In genomic region chr1:200740291-200741212, GRCh38 we compare ENCODE assay signal across 8 cellular contexts. TPM values are rescaled to one million over a fixed set of nuclear protein-coding genes. Genes with fewer than 3 reads are reported as not detected.
DNase-seq lines count a peak whose midpoint lies in the region; ATAC-seq and TF ChIP-seq lines count a peak whose summit lies in the region.

No MANE protein-coding gene starts in this region.

- peaks cover 10% of the 10 kb centered on the region for H3K27me3 Mint-ChIP-seq in endothelial cell (ENCODE audit: unreplicated experiment)

- peaks cover 29% of the 10 kb centered on the region for H3K4me1 ChIP-seq in DND-41 (ENCODE audit: insufficient read depth, low read length)
- H3K4me1 ChIP-seq in OCI-LY3 (ENCODE audit: low read length), result peaks cover 32% of the 10 kb centered on the region
- H3K4me1 ChIP-seq in parathyroid adenoma, result no peaks in the 10 kb centered on the region

- H3K4me2 ChIP-seq in DND-41 (ENCODE audit: insufficient read depth, low read length), result peak overlapping the region; percentile 83
- H3K4me2 ChIP-seq in OCI-LY3 (ENCODE audit: low read length), result peak overlapping the region; percentile 96
- H3K4me2 ChIP-seq in parathyroid adenoma (ENCODE audit: low read length), result peak overlapping the region; percentile 73

- H3K36me3 ChIP-seq in DND-41 (ENCODE audit: insufficient read depth, low read length) (no peaks in the 10 kb centered on the region), OCI-LY3 (replicated peaks; ENCODE audit: low read depth, low read length) (no peaks in the 10 kb centered on the region), parathyroid adenoma (ENCODE audit: control insufficient read depth, insufficient read depth, low read length) (no peaks in the 10 kb centered on the region)

- H3K4me3 ChIP-seq in DND-41 (ENCODE audit: low read depth in 1 of 2, low read length in 2 of 2), result peak overlapping the region in 1 of 2 experiments; percentile 90; a peak in 2 of 4 replicates
- peak overlapping the region; percentile 90 for H3K4me3 ChIP-seq in OCI-LY3 (ENCODE audit: low read length)
- peak overlapping the region; percentile 91 for H3K4me3 ChIP-seq in parathyroid adenoma (ENCODE audit: low read depth, low read length)

- H4K20me1 ChIP-seq in DND-41 (ENCODE audit: insufficient read depth, low read length) (no peaks in the 10 kb centered on the region), OCI-LY3 (ENCODE audit: insufficient read depth, low read length) (peaks cover 7% of the 10 kb centered on the region; the same call in 1 of the 2 replicates)

- H2AFZ ChIP-seq in DND-41 (ENCODE audit: low read depth, low read length), result no peak overlapping the region
- no peak overlapping the region for H2AFZ ChIP-seq in OCI-LY3 (ENCODE audit: low read depth, low read length)
- no peak overlapping the region for H2AFZ ChIP-seq in parathyroid adenoma

- no peak overlapping the region; the same call in 1 of the 2 replicates for H3K9ac ChIP-seq in DND-41 (ENCODE audit: low read depth, low read length)
- peak overlapping the region; percentile 82 for H3K9ac ChIP-seq in OCI-LY3 (ENCODE audit: low read length)
- H3K9ac ChIP-seq in parathyroid adenoma, result no peak overlapping the region

- H3K27me3 ChIP-seq in DND-41 (ENCODE audit: insufficient read depth, low read length, poor library complexity), result peaks cover 19% of the 10 kb centered on the region
- H3K27me3 ChIP-seq in OCI-LY3 (ENCODE audit: low read depth, low read length), result no peaks in the 10 kb centered on the region
- H3K27me3 ChIP-seq in parathyroid adenoma (ENCODE audit: control insufficient read depth, insufficient read depth, low read length), result no peaks in the 10 kb centered on the region

- H3K36me3 Mint-ChIP-seq in endothelial cell (ENCODE audit: low read depth, unreplicated experiment), result peaks cover 7% of the 10 kb centered on the region

- DNase-seq in DND-41 (no peak), endothelial cell (ENCODE audit: low spot score) (no peak), NCI-H526 treated with DMSO at 0.1 percent for 48 hours (lab: John Stamatoyannopoulos, UW) (no peak), NCI-H524 (lab: John Stamatoyannopoulos, UW) (no peak), A172 (ENCODE audit: low spot score) (no peak)
- no peak for DNase-seq in activated CD8-positive, alpha-beta memory T cell treated with anti-CD3 and anti-CD28 coated beads for 24 hours

- peak overlapping the region; percentile 96 for H3K4me3 Mint-ChIP-seq in endothelial cell (ENCODE audit: unreplicated experiment)

- no peaks in the 10 kb centered on the region for H3K9me3 Mint-ChIP-seq in endothelial cell (ENCODE audit: unreplicated experiment)

- H3K9me3 ChIP-seq in DND-41 (ENCODE audit: insufficient read depth, low read length, severe bottlenecking) (no peaks in the 10 kb centered on the region), OCI-LY3 (ENCODE audit: insufficient read depth, low read length) (no peaks in the 10 kb centered on the region), parathyroid adenoma (ENCODE audit: control insufficient read depth, low read length) (no peaks in the 10 kb centered on the region)

- peak overlapping the region; percentile 89 for H3K27ac Mint-ChIP-seq in endothelial cell (ENCODE audit: unreplicated experiment)

- H3K27ac ChIP-seq in DND-41 (ENCODE audit: low read length), result no peak overlapping the region
- no peak overlapping the region for H3K27ac ChIP-seq in OCI-LY3 (ENCODE audit: low read length)
- H3K27ac ChIP-seq in parathyroid adenoma, result no peak overlapping the region

- no peaks in the 10 kb centered on the region for H3K79me2 ChIP-seq in DND-41 (ENCODE audit: insufficient read depth, low read length)
- H3K79me2 ChIP-seq in OCI-LY3 (ENCODE audit: low read length), result peaks cover 33% of the 10 kb centered on the region
- H3K79me2 ChIP-seq in parathyroid adenoma, result peaks cover 12% of the 10 kb centered on the region

- TF ChIP-seq CTCF in DND-41 (IDR thresholded peaks at IDR 0.05; ENCODE audit: borderline replicate concordance, extremely low read depth, low read length, poor library complexity, severe bottlenecking), result no peak
- no peak for TF ChIP-seq CTCF in OCI-LY3 (IDR thresholded peaks at IDR 0.05; ENCODE audit: low read depth, low read length)
- no peak for TF ChIP-seq CTCF in endothelial cell (IDR thresholded peaks at IDR 0.05; ENCODE audit: unreplicated experiment)
- TF ChIP-seq CTCF in parathyroid adenoma (IDR thresholded peaks at IDR 0.05), result no peak

- no peak for ATAC-seq in DND-41 (ENCODE audit: insufficient read depth, low read depth)

- H3K4me1 Mint-ChIP-seq in endothelial cell (ENCODE audit: unreplicated experiment), result peaks cover 22% of the 10 kb centered on the region

RNA-seq across cellular contexts. Expression of gene CAMSAP2, which starts 1.9 kb away (rescaled TPM):
- total RNA-seq in endothelial cell (ENCODE audit: unreplicated experiment), result 39.5 TPM
- total RNA-seq in A172 (2014; rRNA removed; shearing (Covaris generic)), result 57.9 and 67.7 TPM in 2 replicates
